ENCODE assay signal across 8 cellular contexts in genomic region chr3:159804726-159805410, GRCh38. TPM values are rescaled to one million over a fixed set of nuclear protein-coding genes. Genes with fewer than 3 reads are reported as not detected.
A peak's percentile ranks its signal among the peaks of the same experiment; 100 is the strongest.
DNase-seq lines count a peak whose midpoint lies in the region; ATAC-seq and TF ChIP-seq lines count a peak whose summit lies in the region.

No MANE protein-coding gene starts in this region.

- H3K27ac ChIP-seq in SJSA1: no peak overlapping the region
- peak overlapping the region; percentile 27 for H3K27ac ChIP-seq in duodenal mucosa (ENCODE audit: low read depth, low read length)
- H3K27ac ChIP-seq in mesenchymal stem cell (ENCODE audit: low read length, poor library complexity, severe bottlenecking): peak overlapping the region; percentile 25
- peak overlapping the region in 1 of 4 donors; percentile 14 for H3K27ac ChIP-seq in tibial nerve

- H2BK12ac ChIP-seq in mesenchymal stem cell (ENCODE audit: low read length in 2 of 2): no peak overlapping the region

- peak; percentile 95 for ATAC-seq in HG02642 (IDR thresholded peaks at IDR 0.05; ENCODE audit: poor library complexity, unreplicated experiment)

- H2BK5ac ChIP-seq in mesenchymal stem cell (ENCODE audit: low read depth, low read length, poor library complexity, severe bottlenecking): no peak overlapping the region

- DNase-seq in AG09309 (ENCODE audit: low read depth) (no peak), GM13977 (ENCODE audit: low spot score) (peak; percentile 64), NB4 (ENCODE audit: low read depth) (peak; percentile 62), SJSA1 (ENCODE audit: low read depth in 1 of 2, low spot score in 2 of 2) (peak; percentile 51 to 73), mesenchymal stem cell (peak; percentile 92), tibial nerve (ENCODE audit: low spot score in 2 of 2) (peak; percentile 23 to 60)

- H2AFZ ChIP-seq in mesenchymal stem cell (ENCODE audit: low read depth, low read length): no peak overlapping the region

- peak; percentile 97 for TF ChIP-seq CTCF in AG09309 (IDR thresholded peaks at IDR 0.05; ENCODE audit: control insufficient read depth, insufficient read depth, low read depth, low read length, missing control alignments)
- TF ChIP-seq CTCF in GM13977 (IDR thresholded peaks at IDR 0.05; ENCODE audit: extremely low read depth, insufficient read depth, missing control alignments): peak; percentile 93
- TF ChIP-seq CTCF in NB4 (IDR thresholded peaks at IDR 0.05; ENCODE audit: low read depth, low read length): peak; percentile 81
- TF ChIP-seq CTCF in tibial nerve (IDR thresholded peaks at IDR 0.05): peak; percentile 54 to 90 (median 80)

- H3K79me1 ChIP-seq in mesenchymal stem cell (replicated peaks; ENCODE audit: low read length, poor library complexity, severe bottlenecking): peaks cover 8% of the 10 kb centered on the region

- H3K14ac ChIP-seq in mesenchymal stem cell (ENCODE audit: low read length in 2 of 2): no peak overlapping the region

- no peak overlapping the region for H2BK15ac ChIP-seq in mesenchymal stem cell (ENCODE audit: low read depth, poor library complexity, severe bottlenecking)

- H4K8ac ChIP-seq in mesenchymal stem cell (ENCODE audit: low read length): no peak overlapping the region

- H2AK5ac ChIP-seq in mesenchymal stem cell (ENCODE audit: low read length, severe bottlenecking): peak overlapping the region; percentile 72

- H3K4ac ChIP-seq in mesenchymal stem cell (ENCODE audit: low read depth in 1 of 2, low read length in 2 of 2): no peak overlapping the region

- 63% methylated on average over 3 of the region's 5 CpGs for WGBS in mesenchymal stem cell
- 28 to 29% methylated on average over 5 of the region's 5 CpGs for WGBS in tibial nerve, 2 donors

- H3K4me3 ChIP-seq in AG09309 (ENCODE audit: control insufficient read depth, low read depth, low read length) (no peak overlapping the region), NB4 (ENCODE audit: low read depth, low read length) (no peak overlapping the region), SJSA1 (no peak overlapping the region), duodenal mucosa (ENCODE audit: low read depth in 1 of 2, low read length in 2 of 2) (no peak overlapping the region), mesenchymal stem cell (ENCODE audit: insufficient read depth in 1 of 2, low read depth in 1 of 2, low read length in 2 of 2) (peak overlapping the region in 1 of 2 experiments; percentile 20), tibial nerve (no peak overlapping the region)

- no peak overlapping the region for H3K18ac ChIP-seq in mesenchymal stem cell (ENCODE audit: low read depth in 1 of 2, low read length in 2 of 2)

- no peak overlapping the region for H4K91ac ChIP-seq in mesenchymal stem cell (ENCODE audit: low read length)

- no peak overlapping the region for H3K23ac ChIP-seq in mesenchymal stem cell (ENCODE audit: low read length in 2 of 2)

- no peak for TF ChIP-seq EP300 in tibial nerve (IDR thresholded peaks at IDR 0.05)

- TF ChIP-seq POLR2A in NB4 (IDR thresholded peaks at IDR 0.05; ENCODE audit: extremely low read depth, insufficient read length) (no peak), tibial nerve (IDR thresholded peaks at IDR 0.05) (no peak)

- H3K4me2 ChIP-seq in mesenchymal stem cell (ENCODE audit: low read length, poor library complexity, severe bottlenecking): no peak overlapping the region

- in situ Hi-C loops in GM13977 (cut with MboI; ENCODE audit: low pct_unique_long_range_greater_than_20kb, low sequenced_read_pairs, unreplicated experiment): loop anchor here (25.0 kb wide), 1 partner anchor 493 kb away; no protein-coding TSS in a partner anchor

- H3K9ac ChIP-seq in duodenal mucosa (ENCODE audit: low read depth in 1 of 2, low read length in 2 of 2) (no peak overlapping the region), mesenchymal stem cell (ENCODE audit: low read length) (peak overlapping the region; percentile 54)

- H3K4me1 ChIP-seq in SJSA1 (replicated peaks): peaks cover 17% of the 10 kb centered on the region
- H3K4me1 ChIP-seq in duodenal mucosa (ENCODE audit: control insufficient read depth in 1 of 2, insufficient read depth in 2 of 2, low read length in 2 of 2): no peaks in the 10 kb centered on the region
- H3K4me1 ChIP-seq in mesenchymal stem cell (ENCODE audit: control insufficient read depth, insufficient read depth, low read depth, low read length): peaks cover 4% of the 10 kb centered on the region
- peaks cover 0 to 17% (median 5%) of the 10 kb centered on the region in 4 donors for H3K4me1 ChIP-seq in tibial nerve

- H2BK120ac ChIP-seq in mesenchymal stem cell (ENCODE audit: low read depth, low read length): no peak overlapping the region

- H3K9me3 ChIP-seq in SJSA1 (replicated peaks) (no peaks in the 10 kb centered on the region), duodenal mucosa (ENCODE audit: control insufficient read depth in 1 of 2, low read length in 2 of 2) (no peaks in the 10 kb centered on the region), mesenchymal stem cell (ENCODE audit: control insufficient read depth, low read length) (no peaks in the 10 kb centered on the region), tibial nerve (no peaks in the 10 kb centered on the region)

- H3K36me3 ChIP-seq in SJSA1: peaks cover 11% of the 10 kb centered on the region
- no peaks in the 10 kb centered on the region for H3K36me3 ChIP-seq in duodenal mucosa (ENCODE audit: control insufficient read depth in 1 of 2, insufficient read depth in 2 of 2, low read length in 2 of 2)
- no peaks in the 10 kb centered on the region for H3K36me3 ChIP-seq in mesenchymal stem cell (ENCODE audit: control insufficient read depth in 1 of 2, insufficient read depth in 2 of 2, low read depth in 1 of 2, low read length in 2 of 2)
- no peaks in the 10 kb centered on the region for H3K36me3 ChIP-seq in tibial nerve

- no peaks in the 10 kb centered on the region for H3K27me3 ChIP-seq in SJSA1 (replicated peaks)
- H3K27me3 ChIP-seq in duodenal mucosa (ENCODE audit: control insufficient read depth in 1 of 2, insufficient read depth in 2 of 2, low read length in 2 of 2): no peaks in the 10 kb centered on the region
- H3K27me3 ChIP-seq in mesenchymal stem cell (ENCODE audit: control insufficient read depth in 1 of 2, insufficient read depth in 1 of 2, low read length in 2 of 2): no peaks in the 10 kb centered on the region
- H3K27me3 ChIP-seq in tibial nerve: no peaks in the 10 kb centered on the region

RNA-seq across cellular contexts. Expression of gene SCHIP1, which starts 34.8 kb away (rescaled TPM):
- total RNA-seq in SJSA1 (2014; rRNA removed; shearing (Covaris generic)): 1.5 and 9.4 TPM in 2 replicates
- polyA plus RNA-seq in mesenchymal stem cell (2013, experiment 1 of 2): 7.2 TPM
- polyA plus RNA-seq in mesenchymal stem cell (2013, experiment 2 of 2): 7.2 TPM
- 10 to 100 TPM; 12.6 to 36.0 (median 27.5) TPM for total RNA-seq in tibial nerve
